35 cellular contexts compared by ENCODE assay signal in the genomic region with DNA sequence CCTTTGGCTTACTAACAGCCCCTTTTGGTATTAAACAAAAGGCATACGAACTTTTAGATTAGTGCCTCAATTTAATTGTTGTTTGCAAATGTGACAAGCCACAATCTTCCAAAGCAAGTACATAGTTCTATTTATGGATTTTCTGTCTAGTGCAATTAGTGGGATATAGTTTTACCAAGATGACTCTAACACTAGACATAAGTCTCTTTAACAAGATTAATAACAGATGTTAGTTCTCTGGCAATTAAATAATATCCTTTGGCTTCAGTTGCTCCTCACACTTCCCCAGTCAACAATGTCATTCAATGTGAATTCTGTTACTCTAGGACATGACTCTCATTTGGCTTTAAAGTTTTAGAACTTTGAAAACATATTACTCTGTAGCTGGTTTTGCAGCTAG.
"Had no signal": no experiment of that assay in that cellular context is flagged by ENCODE, and none has a peak within 500 bp of the region (broad histone marks: within the 10 kb centered on the region; RNA-seq: fewer than 3 reads in every experiment).

No MANE protein-coding gene starts in this region.

- H3K36me3 ChIP-seq: MG63, Peyer's patch, SJSA1 had no signal

- H3K4me1 ChIP-seq: Peyer's patch, SJSA1 had no signal

- ATAC-seq: activated naive CD8-positive, alpha-beta T cell treated with anti-CD3 and anti-CD28 coated beads, Interleukin-2, amount 50 U/mL, for 24 hours; activated T-cell treated with anti-CD3 and anti-CD28 coated beads, Interleukin-2, amount 50 U/mL, for 4 hours; PC-3 had no signal

- DNase-seq: activated B cell treated with CpG ODN at 0.5 μM for 24 hours; activated CD4-positive, alpha-beta memory T cell treated with anti-CD3 and anti-CD28 coated beads for 36 hours; activated CD4-positive, alpha-beta T cell treated with anti-CD3 and anti-CD28 coated beads for 4 hours; activated CD4-positive, alpha-beta T cell treated with anti-CD3 and anti-CD28 coated beads, Interleukin-2, amount 50 U/mL, for 1 hour; activated CD4-positive, CD25-positive, alpha-beta regulatory T cell treated with anti-CD3 and anti-CD28 coated beads, Interleukin-2, amount 50 U/mL, for 72 hours; activated CD8-positive, alpha-beta memory T cell treated with anti-CD3 and anti-CD28 coated beads, Interleukin-2, amount 50 U/mL, for 4 hours; activated gamma-delta T cell treated with Interleukin-2 at 50 U/mL for 16 hours; activated naive CD4-positive, alpha-beta T cell treated with anti-CD3 and anti-CD28 coated beads for 36 hours; activated naive CD8-positive, alpha-beta T cell treated with anti-CD3 and anti-CD28 coated beads, Interleukin-2, amount 50 U/mL, for 24 hours; activated T-cell treated with anti-CD3 and anti-CD28 coated beads for 4 hours; activated T-cell treated with anti-CD3 and anti-CD28 coated beads, Interleukin-2, amount 50 U/mL, for 4 hours; anterior cingulate cortex; caudate nucleus; cerebellar nuclear complex; Kasumi-1; MG63; NCI-H1048; NCI-H1105 treated with DMSO at 0.1 percent for 48 hours; NCI-H1436; NCI-H1694; NCI-H1930; NCI-H2107; NCI-H226; NCI-H526 treated with DMSO at 0.1 percent for 48 hours; NK-92 treated with Interleukin-12 subunit alpha and Interleukin-12 subunit beta, amount 100 ng/mL, for 24 hours; PC-3; Peyer's patch; RPMI8226; SHP77 treated with DMSO at 0.1 percent for 48 hours; SW 1271; T-helper 1 cell; T-helper 2 cell; T-helper 9 cell had no signal

- H3K4me3 ChIP-seq: MG63, Peyer's patch, SJSA1 had no signal

- H3K9me3 ChIP-seq: MG63, Peyer's patch, SJSA1 had no signal

- H3K27me3 ChIP-seq: Peyer's patch, SJSA1 had no signal

- H3K27ac ChIP-seq: Peyer's patch, SJSA1, VCaP had no signal
